9 cellular contexts compared by ENCODE assay signal in genomic region chr6:144350176-144350575, GRCh38.
DNase-seq lines count a peak whose midpoint lies in the region; ATAC-seq, FAIRE-seq and TF ChIP-seq lines count a peak whose summit lies in the region.
"Had no signal": no experiment of that assay in that cellular context is flagged by ENCODE, and none has a peak within 500 bp of the region (broad histone marks: within the 10 kb centered on the region; RNA-seq: fewer than 3 reads in every experiment).

No MANE protein-coding gene starts in this region.

- H3K9ac ChIP-seq in liver (ENCODE audit: low read depth in 1 of 2, low read length in 2 of 2), result no peak overlapping the region

- CTCF ChIA-PET in CD8-positive, alpha-beta T cell (lab: Charles Lee), result interaction anchor here (0.5 to 0.7 kb wide), 3 partner anchors 12 to 297 kb away, joined by 3 read pairs; no protein-coding TSS in a partner anchor
- CTCF ChIA-PET in Panc1 (lab: Charles Lee), result interaction anchor here (0.5 kb wide), 1 partner anchor 40 kb away, joined by 3 read pairs; no protein-coding TSS in a partner anchor

- no peak for DNase-seq in CD8-positive, alpha-beta T cell
- no peak for DNase-seq in Panc1 (ENCODE audit: low read depth, low spot score)
- DNase-seq in D721Med (ENCODE audit: insufficient read length, low spot score), result no peak
- DNase-seq in posterior cingulate gyrus, result no peak
- no peak for DNase-seq in NCI-H146 treated with DMSO at 0.1 percent for 48 hours (lab: John Stamatoyannopoulos, UW; ENCODE audit: unreplicated experiment)
- DNase-seq in HUDEP-2 (lab: John Stamatoyannopoulos, UW; ENCODE audit: unreplicated experiment in 76 of 76), result no peak

- no peaks in the 10 kb centered on the region for H3K36me3 ChIP-seq in CD8-positive, alpha-beta T cell (ENCODE audit: insufficient read depth, low read length)
- H3K36me3 ChIP-seq in Panc1 (ENCODE audit: control insufficient read depth, insufficient read depth, low read length) (no peaks in the 10 kb centered on the region), liver (ENCODE audit: control insufficient read depth in 4 of 4, insufficient read depth in 3 of 4, low read depth in 1 of 4, low read length in 3 of 4) (no peaks in the 10 kb centered on the region)

- in situ Hi-C loops in Panc1 (cut with HindIII; ENCODE audit: low pct_unique_long_range_greater_than_20kb, low sequenced_read_pairs), result no loop called here

- no peak for TF ChIP-seq RAD21 in liver (IDR thresholded peaks at IDR 0.05)

- peaks cover 81% of the 10 kb centered on the region for H3K4me1 ChIP-seq in CD8-positive, alpha-beta T cell (ENCODE audit: insufficient read depth, low read length)
- peaks cover 64% of the 10 kb centered on the region for H3K4me1 ChIP-seq in Panc1 (ENCODE audit: control insufficient read depth, insufficient read depth, low read length)
- H3K4me1 ChIP-seq in liver (ENCODE audit: control insufficient read depth in 4 of 4, insufficient read depth in 4 of 4, low read length in 3 of 4), result peaks cover 0 to 9% (median 4%) of the 10 kb centered on the region in 4 donors

- peak overlapping the region; percentile 93 for H3K27ac Mint-ChIP-seq in CD8-positive, alpha-beta T cell

- no peaks in the 10 kb centered on the region for H3K27me3 ChIP-seq in CD8-positive, alpha-beta T cell (ENCODE audit: insufficient read depth, low read length)
- H3K27me3 ChIP-seq in Panc1 (ENCODE audit: control insufficient read depth, insufficient read depth, low read length), result no peaks in the 10 kb centered on the region
- no peaks in the 10 kb centered on the region for H3K27me3 ChIP-seq in liver (ENCODE audit: control insufficient read depth in 4 of 4, insufficient read depth in 4 of 4, low read length in 3 of 4)

- H3K27me3 Mint-ChIP-seq in CD8-positive, alpha-beta T cell (ENCODE audit: low read depth), result no peaks in the 10 kb centered on the region

- WGBS in liver, result 42% methylated on average over 4 of the region's 4 CpGs

- TF ChIP-seq CTCF in CD8-positive, alpha-beta T cell (IDR thresholded peaks at IDR 0.05), result no peak
- TF ChIP-seq CTCF in Panc1 (IDR thresholded peaks at IDR 0.05) (no peak), liver (IDR thresholded peaks at IDR 0.05; ENCODE audit: low read depth, low read length, missing input control) (no peak), D721Med (IDR thresholded peaks at IDR 0.05; ENCODE audit: insufficient read depth, missing control alignments) (no peak)

- peaks cover 89% of the 10 kb centered on the region for H3K4me1 Mint-ChIP-seq in CD8-positive, alpha-beta T cell (ENCODE audit: low read depth)

- POLR2A ChIA-PET in CD8-positive, alpha-beta T cell (lab: Charles Lee), result interaction anchor here (0.7 kb wide), 1 partner anchor 208 kb away, joined by 3 read pairs; no protein-coding TSS in a partner anchor
- POLR2A ChIA-PET in Panc1 (lab: Charles Lee), result interaction anchor here (0.7 kb wide), 2 partner anchors 76 to 84 kb away, joined by 3 read pairs; no protein-coding TSS in a partner anchor

- no TSS peak for BruUV-seq in Panc1 (replicated peaks; lab: Mats Ljungman, UMichigan)

- ATAC-seq in CD8-positive, alpha-beta T cell, result peak; percentile 53
- ATAC-seq in GM21528 (IDR thresholded peaks at IDR 0.05; ENCODE audit: low FRiP score, unreplicated experiment) (peak; percentile 45), Panc1 (no peak)

- no peak for FAIRE-seq in D721Med (lab: Jason Lieb, UNC)
- FAIRE-seq: G401.6 had no signal

- peak overlapping the region; percentile 40 for H3K27ac ChIP-seq in CD8-positive, alpha-beta T cell (ENCODE audit: low read depth, low read length)
- peak overlapping the region; percentile 90 for H3K27ac ChIP-seq in Panc1 (ENCODE audit: low read length)
- H3K27ac ChIP-seq in liver (ENCODE audit: low read depth in 1 of 2, low read length in 2 of 2), result peak overlapping the region; percentile 5 to 39

- no peaks in the 10 kb centered on the region for H3K9me3 ChIP-seq in CD8-positive, alpha-beta T cell (ENCODE audit: low read length)
- no peaks in the 10 kb centered on the region for H3K9me3 ChIP-seq in Panc1 (ENCODE audit: control insufficient read depth, insufficient read depth, low read depth, low read length)
- H3K9me3 ChIP-seq in liver (ENCODE audit: control insufficient read depth in 4 of 4, low read length in 3 of 4), result no peaks in the 10 kb centered on the region

- H3K36me3 Mint-ChIP-seq in CD8-positive, alpha-beta T cell, result peaks cover 20% of the 10 kb centered on the region

- H3K9me3 Mint-ChIP-seq in CD8-positive, alpha-beta T cell, result peaks cover 4% of the 10 kb centered on the region

- H3K4me3 Mint-ChIP-seq in CD8-positive, alpha-beta T cell, result peak overlapping the region; percentile 74

- intact Hi-C loops in CD8-positive, alpha-beta T cell (cut with DNase I, micrococcal nuclease), result loop anchor here (2.0 to 10.0 kb wide), 6 partner anchors 15 to 253 kb away; partner anchors contain the start of genes STX11 (in 2 of the 2) and SF3B5 (in 1 of the 2)
- intact Hi-C loops in Panc1 (cut with micrococcal nuclease; ENCODE audit: unreplicated experiment), result no loop called here
- intact Hi-C loops in posterior cingulate gyrus (cut with DNase I), result no loop called here

- peak overlapping the region; percentile 8 for H3K4me3 ChIP-seq in CD8-positive, alpha-beta T cell (ENCODE audit: low read depth, low read length)
- peak overlapping the region; percentile 6 to 38 for H3K4me3 ChIP-seq in Panc1 (ENCODE audit: low read depth in 2 of 2, low read length in 2 of 2)
- H3K4me3 ChIP-seq in liver (ENCODE audit: low read depth in 1 of 3, low read length in 3 of 3), result no peak overlapping the region

TF ChIP-seq in liver, 16 proteins besides CTCF, POLR2A, EP300 and RAD21:
- no peak for TF ChIP-seq GABPA (IDR thresholded peaks at IDR 0.05 in 1 of 2, conservative IDR thresholded peaks at IDR 0.05 in 1 of 2)
- TF ChIP-seq HNF4A (conservative IDR thresholded peaks at IDR 0.05), result no peak
- no peak for TF ChIP-seq TAF1 (conservative IDR thresholded peaks at IDR 0.05)
- TF ChIP-seq NR2F2 (IDR thresholded peaks at IDR 0.05), result no peak
- no peak for TF ChIP-seq MAX (IDR thresholded peaks at IDR 0.05)
- no peak for TF ChIP-seq ATF3 (IDR thresholded peaks at IDR 0.05)
- no peak for TF ChIP-seq RXRA (IDR thresholded peaks at IDR 0.05)
- no peak for TF ChIP-seq JUND (IDR thresholded peaks at IDR 0.05)
- TF ChIP-seq ZBTB33 (IDR thresholded peaks at IDR 0.05), result no peak
- no peak for TF ChIP-seq FOXA1 (IDR thresholded peaks at IDR 0.05)
- TF ChIP-seq FOXA2 (IDR thresholded peaks at IDR 0.05), result no peak
- no peak for TF ChIP-seq SP1 (IDR thresholded peaks at IDR 0.05)

Comparison
In these comparisons a context has a peak if more than half of its experiments do, and no peak if none do; other contexts are left out.
1. H3K27ac ChIP-seq: peak in every context shown above with its lines; median percentile 90 in Panc1; 40 in CD8-positive, alpha-beta T cell; 22 in liver.
2. H3K4me3 ChIP-seq: peak in CD8-positive, alpha-beta T cell (single experiment) and Panc1 (2 of 2); none in liver (0 of 3).
3. intact Hi-C loops: an anchor here in CD8-positive, alpha-beta T cell (2.0 to 10.0 kb wide); none called in Panc1 and posterior cingulate gyrus.